ENCODE assay signal across 9 cellular contexts in the genomic region with DNA sequence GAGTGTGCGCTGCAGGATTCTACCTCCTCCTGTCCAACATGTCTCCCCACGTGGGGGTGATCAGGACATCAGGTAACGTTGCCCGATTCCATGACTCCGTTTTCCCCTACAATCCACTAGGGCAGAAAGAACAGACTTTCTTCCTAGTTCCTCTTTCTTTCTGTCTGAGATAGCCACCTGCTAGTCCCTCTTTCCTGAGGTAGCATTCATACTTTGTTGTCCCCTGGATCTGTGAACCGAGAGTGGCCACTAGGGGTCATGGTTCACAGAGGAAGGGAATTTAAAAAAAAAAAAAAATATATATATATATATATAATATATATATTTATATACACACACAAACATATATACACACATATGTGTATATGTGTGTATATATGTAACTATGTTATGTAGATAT.
DNase-seq lines count a peak whose midpoint lies in the region; ATAC-seq and TF ChIP-seq lines count a peak whose summit lies in the region.
"Had no signal": no experiment of that assay in that cellular context is flagged by ENCODE, and none has a peak within 500 bp of the region (broad histone marks: within the 10 kb centered on the region; RNA-seq: fewer than 3 reads in every experiment).

No MANE protein-coding gene starts in this region.

- ATAC-seq in sciatic nerve = no peak

- H3K9me3 ChIP-seq in AG04450 (ENCODE audit: control insufficient read depth, insufficient read depth, low read length) = no peaks in the 10 kb centered on the region
- H3K9me3 ChIP-seq in PC-9 (ENCODE audit: insufficient read depth, low read depth) = no peaks in the 10 kb centered on the region

- no TSS peak for BruUV-seq in PC-9 (replicated peaks; lab: Mats Ljungman, UMichigan)

- POLR2A ChIA-PET in AG04450 (lab: Yijun Ruan, JAX) = no interaction called here
- POLR2A ChIA-PET in PC-9 (lab: Charles Lee; ENCODE audit: unreplicated experiment) = no interaction called here

- DNase-seq in AG04450 (ENCODE audit: low read depth, low spot score) = peak; percentile 8
- DNase-seq in GM12865 (ENCODE audit: low read depth) = peak; percentile 32
- no peak for DNase-seq in PC-9
- DNase-seq in fibroblast of villous mesenchyme (ENCODE audit: low read depth) = peak; percentile 35
- no peak for DNase-seq in amniotic stem cell (lab: John Stamatoyannopoulos, UW)
- no peak for DNase-seq in NCI-H2081 treated with DMSO at 0.1 percent for 48 hours (lab: John Stamatoyannopoulos, UW)
- DNase-seq in Ammon's horn (ENCODE audit: low spot score) = no peak
- DNase-seq in sciatic nerve (ENCODE audit: low spot score) = no peak
- DNase-seq: NCI-H774 had no signal

- no peak overlapping the region for H2AFZ ChIP-seq in PC-9

- no peaks in the 10 kb centered on the region for H3F3A ChIP-seq in PC-9 (ENCODE audit: insufficient read depth, low read depth)

- H3K27me3 ChIP-seq in AG04450 (ENCODE audit: control insufficient read depth, insufficient read depth, low read length) (peaks cover 7% of the 10 kb centered on the region), PC-9 (ENCODE audit: insufficient read depth, low read depth) (no peaks in the 10 kb centered on the region)

- no peaks in the 10 kb centered on the region for H3K36me3 ChIP-seq in PC-9 (ENCODE audit: low read depth)

- H3K9me2 ChIP-seq in PC-9 (ENCODE audit: insufficient read depth) = no peaks in the 10 kb centered on the region

- CTCF ChIA-PET in AG04450 (lab: Charles Lee) = interaction anchor here (1.9 kb wide), 1 partner anchor 270 kb away, joined by 5 read pairs; no protein-coding TSS in a partner anchor
- CTCF ChIA-PET in PC-9 (lab: Charles Lee) = no interaction called here

- H4K20me1 ChIP-seq in PC-9 (ENCODE audit: insufficient read depth) = no peaks in the 10 kb centered on the region

- no peaks in the 10 kb centered on the region for H3K4me1 ChIP-seq in PC-9 (replicated peaks; ENCODE audit: insufficient read depth)

- no peak overlapping the region for H3K4me2 ChIP-seq in PC-9

- intact Hi-C loops in PC-9 (cut with micrococcal nuclease; ENCODE audit: unreplicated experiment) = no loop called here
- intact Hi-C loops in sciatic nerve (cut with DNase I) = no loop called here

- no peaks in the 10 kb centered on the region for H3K79me2 ChIP-seq in PC-9 (ENCODE audit: low read depth)

- H3K27ac ChIP-seq in AG04450 (ENCODE audit: low read depth, low read length) (no peak overlapping the region), PC-9 (no peak overlapping the region)

- H3K4me3 ChIP-seq in AG04450 (ENCODE audit: low read depth, low read length) (no peak overlapping the region), GM12865 (ENCODE audit: low read depth, low read length) (no peak overlapping the region), PC-9 (no peak overlapping the region), fibroblast of villous mesenchyme (ENCODE audit: low read depth, low read length) (no peak overlapping the region)

- TF ChIP-seq CTCF in AG04450 (IDR thresholded peaks at IDR 0.05; ENCODE audit: low read depth, low read length) = peak; percentile 43
- TF ChIP-seq CTCF in GM12865 (IDR thresholded peaks at IDR 0.05; ENCODE audit: insufficient read depth, low read depth, low read length, missing control alignments) = peak; percentile 29
- TF ChIP-seq CTCF in PC-9 (conservative IDR thresholded peaks at IDR 0.05) = peak; percentile 47
- TF ChIP-seq CTCF in fibroblast of villous mesenchyme (IDR thresholded peaks at IDR 0.05; ENCODE audit: insufficient read depth, low read depth, low read length) = peak; percentile 53

Comparison
In these comparisons a context has a peak if more than half of its experiments do, and no peak if none do; other contexts are left out.
1. DNase-seq: peak in AG04450 (single experiment), GM12865 (single experiment) and fibroblast of villous mesenchyme (single experiment); none in PC-9 (0 of 2), amniotic stem cell (single experiment), NCI-H2081 treated with DMSO at 0.1 percent for 48 hours (single experiment), Ammon's horn (single experiment) and sciatic nerve (single experiment).
2. Peak in every context shown above with its lines, with median percentiles within 50 percentile points of each other: CTCF ChIP-seq.